ENCODE assay signal across 10 cellular contexts in genomic region chr1:109950033-109950432, GRCh38.
"Had no signal": no experiment of that assay in that cellular context is flagged by ENCODE, and none has a peak within 500 bp of the region (broad histone marks: within the 10 kb centered on the region; RNA-seq: fewer than 3 reads in every experiment).

No MANE protein-coding gene starts in this region.

- DNase-seq: GM23248, GOT3, H7, HFFc6, IMR-90, KBM-7 had no signal

- H3K4me2 ChIP-seq: KMS-11 had no signal

- H3K9me3 ChIP-seq: HAP-1 had no signal

- H3K9me3 Mint-ChIP-seq: HFFc6 had no signal

- H3K27ac Mint-ChIP-seq: HFFc6 had no signal

- H3K27ac ChIP-seq: GM23248, HL-60, KMS-11 had no signal

- H3K4me3 Mint-ChIP-seq: HFFc6 had no signal

- H3K4me1 ChIP-seq: HAP-1 had no signal

- H3K4me3 ChIP-seq: GM23248, HAP-1 had no signal

- ATAC-seq: HCT116 had no signal
